In genomic region chr12:388012-388411, GRCh38 we compare ENCODE assay signal across 8 cellular contexts. TPM values are rescaled to one million over a fixed set of nuclear protein-coding genes. Genes with fewer than 3 reads are reported as not detected.
A peak's percentile ranks its signal among the peaks of the same experiment; 100 is the strongest.
DNase-seq lines count a peak whose midpoint lies in the region; ATAC-seq and TF ChIP-seq lines count a peak whose summit lies in the region.

No MANE protein-coding gene starts in this region.

- H3K9ac ChIP-seq in BLaER1, result peak overlapping the region; percentile 97
- peak overlapping the region; percentile 94 for H3K9ac ChIP-seq in neural cell (ENCODE audit: low read length)

- peak overlapping the region; percentile 98 for H3K4me2 ChIP-seq in BLaER1
- peak overlapping the region; percentile 88 for H3K4me2 ChIP-seq in neural cell (ENCODE audit: low read length)

- H3K36me3 ChIP-seq in BLaER1 (peaks cover 20% of the 10 kb centered on the region), MG63 (peaks cover 29% of the 10 kb centered on the region), neural cell (ENCODE audit: insufficient read depth, low read length) (peaks cover 3% of the 10 kb centered on the region)
- H3K36me3 ChIP-seq in effector memory CD4-positive, alpha-beta T cell (ENCODE audit: control insufficient read depth, insufficient read depth, low read length), result peaks cover 17% of the 10 kb centered on the region

- H3K9me3 ChIP-seq in BLaER1, result no peaks in the 10 kb centered on the region
- no peaks in the 10 kb centered on the region for H3K9me3 ChIP-seq in MG63
- H3K9me3 ChIP-seq in effector memory CD4-positive, alpha-beta T cell (ENCODE audit: control insufficient read depth, low read length), result no peaks in the 10 kb centered on the region
- H3K9me3 ChIP-seq in neural cell (ENCODE audit: low read length), result no peaks in the 10 kb centered on the region

- H3K4me3 ChIP-seq in BLaER1 (peak overlapping the region; percentile 97), MG63 (peak overlapping the region; percentile 92), neural cell (ENCODE audit: low read length) (peak overlapping the region; percentile 75)
- H3K4me3 ChIP-seq in effector memory CD4-positive, alpha-beta T cell (ENCODE audit: insufficient read depth, low read depth, low read length, poor library complexity, severe bottlenecking), result peak overlapping the region; percentile 97

- no peaks in the 10 kb centered on the region for H3K9me2 ChIP-seq in neural cell (ENCODE audit: insufficient read depth, low read length)

- no peak for TF ChIP-seq CTCF in neural cell (IDR thresholded peaks at IDR 0.05; ENCODE audit: poor library complexity, severe bottlenecking)

- TF ChIP-seq POLR2A in erythroblast (IDR thresholded peaks at IDR 0.05; ENCODE audit: low read length), result no peak

- peaks cover 31% of the 10 kb centered on the region for H3K4me1 ChIP-seq in BLaER1
- H3K4me1 ChIP-seq in effector memory CD4-positive, alpha-beta T cell (ENCODE audit: control insufficient read depth, insufficient read depth, low read length, poor library complexity, severe bottlenecking), result peaks cover 15% of the 10 kb centered on the region

- TF ChIP-seq RAD21 in neural cell (conservative IDR thresholded peaks at IDR 0.05), result no peak

- H3K27me3 ChIP-seq in BLaER1, result no peaks in the 10 kb centered on the region
- H3K27me3 ChIP-seq in MG63, result no peaks in the 10 kb centered on the region
- H3K27me3 ChIP-seq in effector memory CD4-positive, alpha-beta T cell (replicated peaks; ENCODE audit: control insufficient read depth, insufficient read depth, low read length, poor library complexity, severe bottlenecking), result no peaks in the 10 kb centered on the region
- no peaks in the 10 kb centered on the region for H3K27me3 ChIP-seq in neural cell (ENCODE audit: insufficient read depth, low read depth, low read length)

- H3K27ac ChIP-seq in BLaER1 (peak overlapping the region; percentile 96), neural cell (ENCODE audit: low read length) (peak overlapping the region; percentile 96)
- peak overlapping the region; percentile 94 for H3K27ac ChIP-seq in effector memory CD4-positive, alpha-beta T cell (ENCODE audit: insufficient read depth, low read length, poor library complexity, severe bottlenecking)

- no peak for ATAC-seq in GM19351 (IDR thresholded peaks at IDR 0.05; ENCODE audit: unreplicated experiment)

- H2AFZ ChIP-seq in neural cell (ENCODE audit: low read depth, low read length), result no peak overlapping the region

- H3F3A ChIP-seq in neural cell (ENCODE audit: insufficient read depth, low read length, poor library complexity, severe bottlenecking), result no peaks in the 10 kb centered on the region

- no peak for DNase-seq in MG63
- no peak for DNase-seq in effector memory CD4-positive, alpha-beta T cell
- DNase-seq in SHP77 (lab: John Stamatoyannopoulos, UW), result no peak
- DNase-seq in erythroblast (lab: John Stamatoyannopoulos, UW), result no peak
- DNase-seq in MV-4-11 (lab: John Stamatoyannopoulos, UW), result no peak

- H4K20me1 ChIP-seq in BLaER1, result peaks cover 59% of the 10 kb centered on the region
- H4K20me1 ChIP-seq in neural cell (ENCODE audit: insufficient read depth), result no peaks in the 10 kb centered on the region

- H3K79me2 ChIP-seq in neural cell (replicated peaks; ENCODE audit: insufficient read depth, low read length), result peaks cover 61% of the 10 kb centered on the region

- no peak for TF ChIP-seq EP300 in neural cell (conservative IDR thresholded peaks at IDR 0.05; ENCODE audit: poor library complexity, severe bottlenecking)

TF ChIP-seq in neural cell, 6 proteins besides CTCF, POLR2A, EP300 and RAD21:
- TF ChIP-seq REST (IDR thresholded peaks at IDR 0.05; ENCODE audit: borderline replicate concordance), result no peak
- TF ChIP-seq TAF1 (IDR thresholded peaks at IDR 0.05; ENCODE audit: low read depth), result no peak
- no peak for TF ChIP-seq MXI1 (conservative IDR thresholded peaks at IDR 0.05; ENCODE audit: poor library complexity, severe bottlenecking)
- no peak for TF ChIP-seq EZH2 (IDR thresholded peaks at IDR 0.05; ENCODE audit: borderline replicate concordance, insufficient read depth, low read length, poor library complexity, severe bottlenecking)

RNA-seq across cellular contexts. Expression of gene KDM5A, which starts 1.1 kb away (rescaled TPM):
- total RNA-seq in MG63 (2014; rRNA removed; shearing (Covaris generic); ENCODE audit: low replicate concordance), result 28.1 and 31.4 TPM in 2 replicates
- 11.2 and 22.1 TPM in 2 replicates for polyA plus RNA-seq in neural cell
- polyA minus RNA-seq in neural cell, result 121 and 133 TPM in 2 replicates

RNA-seq across cellular contexts. Expression of gene CCDC77, which starts 13.4 kb away (rescaled TPM):
- 19.6 and 29.0 TPM in 2 replicates for total RNA-seq in MG63 (2014; rRNA removed; shearing (Covaris generic); ENCODE audit: low replicate concordance)
- polyA plus RNA-seq in neural cell, result 30.6 and 42.9 TPM in 2 replicates
- 29.7 and 42.3 TPM in 2 replicates for polyA minus RNA-seq in neural cell
